Comparison of ENCODE assay signal across 1 cellular context in the genomic region with DNA sequence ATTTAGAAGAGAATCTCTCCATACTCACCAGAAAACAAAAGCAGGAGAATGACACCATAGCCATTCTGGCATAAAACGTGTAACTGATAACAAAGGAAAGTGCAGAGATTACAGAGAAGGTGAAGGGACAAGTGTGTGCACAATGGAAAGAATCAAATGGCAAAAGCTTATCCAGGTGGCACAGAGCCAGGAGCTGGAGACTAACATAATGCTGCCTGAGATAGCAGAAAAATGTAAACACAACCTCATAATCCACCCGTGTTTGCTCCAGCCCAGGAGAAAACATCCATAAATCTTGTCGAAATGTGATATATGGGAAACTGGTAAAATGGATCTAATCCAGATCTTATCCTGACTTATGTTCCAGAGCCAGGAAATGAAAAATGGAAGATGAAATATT.
TF ChIP-seq lines count a peak whose summit lies in the region.

No MANE protein-coding gene starts in this region.

TF ChIP-seq in HepG2, 621 proteins besides CTCF, POLR2A, EP300 and RAD21 (continued from another document):
- TF ChIP-seq FOXP4 (CRISPR knock-in tag; IDR thresholded peaks at IDR 0.05) = no peak
